Comparison of ENCODE assay signal across 9 cellular contexts in the genomic region with DNA sequence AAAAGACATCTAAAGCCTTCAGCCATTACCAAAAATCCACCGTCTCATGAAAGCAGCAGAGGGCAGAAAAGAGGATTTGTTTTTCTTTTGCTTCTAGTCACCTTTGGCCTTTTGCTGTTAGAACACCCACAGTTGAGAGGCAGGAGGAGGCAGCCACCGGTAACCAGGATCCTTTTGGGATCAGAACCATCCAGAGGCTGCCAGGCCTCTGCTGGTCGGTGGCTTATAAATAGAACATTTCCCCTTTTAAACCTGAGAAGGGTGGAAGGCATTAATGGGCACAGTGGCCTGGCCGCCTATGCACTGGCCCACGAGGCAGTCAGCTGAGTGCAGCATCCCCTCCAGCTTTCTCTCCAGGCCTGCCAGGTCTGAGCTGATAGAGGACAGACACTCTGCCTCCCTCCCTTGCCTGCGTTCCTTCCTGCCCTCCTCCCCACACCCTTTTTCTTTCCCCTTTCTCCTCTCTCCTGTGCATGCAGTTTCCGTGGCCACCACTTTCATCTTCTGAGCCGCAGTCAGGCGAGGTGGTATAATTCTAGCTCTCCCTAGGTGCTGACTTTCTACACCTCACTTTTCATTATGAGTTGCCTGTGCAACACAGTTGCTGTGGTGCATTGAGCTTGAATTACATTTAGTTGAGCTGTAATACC.
DNase-seq lines count a peak whose midpoint lies in the region; ATAC-seq, FAIRE-seq and TF ChIP-seq lines count a peak whose summit lies in the region.
"Had no signal": no experiment of that assay in that cellular context is flagged by ENCODE, and none has a peak within 500 bp of the region (broad histone marks: within the 10 kb centered on the region; RNA-seq: fewer than 3 reads in every experiment).

No MANE protein-coding gene starts in this region.

- TF ChIP-seq CTCF in AG09309 (IDR thresholded peaks at IDR 0.05; ENCODE audit: control insufficient read depth, insufficient read depth, low read depth, low read length, missing control alignments) (peak; percentile 9), lower lobe of right lung (IDR thresholded peaks at IDR 0.05) (no peak)

- H3K27ac Mint-ChIP-seq in activated CD4-positive, alpha-beta memory T cell treated with anti-CD3 and anti-CD28 coated beads, Interleukin-2, amount 10 ng/mL, durations not matched to agents 7 days and 5 days = no peak overlapping the region

- DNase-seq in AG09309 (ENCODE audit: low read depth) = no peak
- DNase-seq in activated CD4-positive, alpha-beta memory T cell treated with anti-CD3 and anti-CD28 coated beads, Interleukin-2, amount 10 ng/mL, durations not matched to agents 7 days and 5 days = peak; percentile 60
- DNase-seq in lower lobe of right lung = no peak
- no peak for DNase-seq in effector CD8-positive, alpha-beta T cell (lab: John Stamatoyannopoulos, UW)
- no peak for DNase-seq in cortex of kidney (lab: John Stamatoyannopoulos, UW)
- DNase-seq in urothelium cell line (ENCODE audit: low spot score) = no peak

- H3K27ac ChIP-seq in lower lobe of right lung = peak overlapping the region; percentile 51
- H3K27ac ChIP-seq: HL-60 had no signal

- H3K4me1 Mint-ChIP-seq in activated CD4-positive, alpha-beta memory T cell treated with anti-CD3 and anti-CD28 coated beads, Interleukin-2, amount 10 ng/mL, durations not matched to agents 7 days and 5 days = peaks cover 26% of the 10 kb centered on the region

- intact Hi-C loops in lower lobe of right lung (cut with DNase I) = no loop called here

- CTCF ChIA-PET in activated CD4-positive, alpha-beta memory T cell treated with anti-CD3 and anti-CD28 coated beads, Interleukin-2, amount 10 ng/mL, durations not matched to agents 7 days and 5 days (lab: Charles Lee) = interaction anchor here (0.9 to 1.0 kb wide), 4 partner anchors 14 to 801 kb away, joined by 3 to 5 read pairs (median 3); no protein-coding TSS in a partner anchor

- H3K4me3 Mint-ChIP-seq in activated CD4-positive, alpha-beta memory T cell treated with anti-CD3 and anti-CD28 coated beads, Interleukin-2, amount 10 ng/mL, durations not matched to agents 7 days and 5 days = no peak overlapping the region

- H3K9me3 ChIP-seq in lower lobe of right lung = no peaks in the 10 kb centered on the region

- no peak overlapping the region for H3K4me3 ChIP-seq in AG09309 (ENCODE audit: control insufficient read depth, low read depth, low read length)
- H3K4me3 ChIP-seq in lower lobe of right lung = no peak overlapping the region

- H3K4me1 ChIP-seq in lower lobe of right lung = peaks cover 14% of the 10 kb centered on the region

- POLR2A ChIA-PET in activated CD4-positive, alpha-beta memory T cell treated with anti-CD3 and anti-CD28 coated beads, Interleukin-2, amount 10 ng/mL, durations not matched to agents 7 days and 5 days (lab: Charles Lee) = interaction anchor here (1.2 to 1.9 kb wide), 4 partner anchors 9 to 380 kb away, joined by 3 to 9 read pairs (median 5); partner anchors contain the start of gene NR3C1

- peaks cover 22% of the 10 kb centered on the region for H3K27me3 Mint-ChIP-seq in activated CD4-positive, alpha-beta memory T cell treated with anti-CD3 and anti-CD28 coated beads, Interleukin-2, amount 10 ng/mL, durations not matched to agents 7 days and 5 days

- H3K36me3 ChIP-seq in lower lobe of right lung = no peaks in the 10 kb centered on the region

- no peaks in the 10 kb centered on the region for H3K27me3 ChIP-seq in lower lobe of right lung (ENCODE audit: low read depth)

- no peak for FAIRE-seq in urothelium cell line (lab: Jason Lieb, UNC)

- peak; percentile 48 for ATAC-seq in GM18517 (IDR thresholded peaks at IDR 0.05; ENCODE audit: unreplicated experiment)
- ATAC-seq in HG02870 (IDR thresholded peaks at IDR 0.05; ENCODE audit: unreplicated experiment) = peak; percentile 46
- ATAC-seq in lower lobe of right lung = peak in 1 of 2 donors; percentile 54

- no peaks in the 10 kb centered on the region for H3K9me3 Mint-ChIP-seq in activated CD4-positive, alpha-beta memory T cell treated with anti-CD3 and anti-CD28 coated beads, Interleukin-2, amount 10 ng/mL, durations not matched to agents 7 days and 5 days

- H3K36me3 Mint-ChIP-seq in activated CD4-positive, alpha-beta memory T cell treated with anti-CD3 and anti-CD28 coated beads, Interleukin-2, amount 10 ng/mL, durations not matched to agents 7 days and 5 days (ENCODE audit: low read depth) = peaks cover 10% of the 10 kb centered on the region
